Comparison of ENCODE assay signal across 1 cellular context in the genomic region with DNA sequence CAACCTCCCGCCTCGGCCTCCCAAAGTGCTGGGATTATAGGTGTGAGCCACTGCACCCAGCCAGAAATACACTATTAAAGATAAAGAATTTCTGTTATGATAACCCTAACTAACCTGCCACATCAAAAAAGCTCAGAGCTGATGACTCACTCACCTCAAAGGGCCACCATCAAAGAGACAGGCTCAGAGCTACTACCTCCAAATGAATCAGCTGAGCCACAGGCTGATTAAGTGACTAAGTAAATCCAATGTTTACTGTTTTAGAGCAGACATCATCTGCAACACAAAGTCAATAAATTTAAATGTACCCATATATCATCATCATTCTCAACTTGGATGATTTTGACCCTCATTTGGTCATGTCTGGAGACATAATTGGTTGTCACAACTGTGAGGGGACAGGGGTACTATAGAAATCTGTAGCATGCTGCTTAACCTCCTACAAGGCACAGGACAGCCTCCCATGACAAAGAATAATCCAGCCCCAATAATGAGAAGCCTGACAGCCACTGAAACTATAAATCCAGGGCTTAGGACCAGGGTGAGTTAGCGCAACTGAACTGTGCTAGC.
TF ChIP-seq lines count a peak whose summit lies in the region.

No MANE protein-coding gene starts in this region.

TF ChIP-seq in IMR-90, 13 proteins besides CTCF, POLR2A, EP300 and RAD21:
- TF ChIP-seq, protein P1, sequence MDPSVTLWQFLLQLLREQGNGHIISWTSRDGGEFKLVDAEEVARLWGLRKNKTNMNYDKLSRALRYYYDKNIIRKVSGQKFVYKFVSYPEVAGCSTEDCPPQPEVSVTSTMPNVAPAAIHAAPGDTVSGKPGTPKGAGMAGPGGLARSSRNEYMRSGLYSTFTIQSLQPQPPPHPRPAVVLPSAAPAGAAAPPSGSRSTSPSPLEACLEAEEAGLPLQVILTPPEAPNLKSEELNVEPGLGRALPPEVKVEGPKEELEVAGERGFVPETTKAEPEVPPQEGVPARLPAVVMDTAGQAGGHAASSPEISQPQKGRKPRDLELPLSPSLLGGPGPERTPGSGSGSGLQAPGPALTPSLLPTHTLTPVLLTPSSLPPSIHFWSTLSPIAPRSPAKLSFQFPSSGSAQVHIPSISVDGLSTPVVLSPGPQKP (IDR thresholded peaks at IDR 0.05; ENCODE audit: borderline replicate concordance, low read depth, low read length), result no peak
- TF ChIP-seq CHD1 (IDR thresholded peaks at IDR 0.05; ENCODE audit: low read depth, low read length), result no peak
- no peak for TF ChIP-seq MXI1 (IDR thresholded peaks at IDR 0.05; ENCODE audit: borderline replicate concordance, low read depth, low read length)
- peak; percentile 83 for TF ChIP-seq RCOR1 (IDR thresholded peaks at IDR 0.05; ENCODE audit: insufficient replicate concordance, low read length)
- TF ChIP-seq RFX5 (IDR thresholded peaks at IDR 0.05; ENCODE audit: low read depth, low read length), result no peak
- no peak for TF ChIP-seq MAFK (IDR thresholded peaks at IDR 0.05; ENCODE audit: low read depth, low read length)
- peak; percentile 57; the same call in 1 of the 2 replicates for TF ChIP-seq BHLHE40 (IDR thresholded peaks at IDR 0.05; ENCODE audit: low read depth, low read length)
- TF ChIP-seq FOS (IDR thresholded peaks at IDR 0.05; ENCODE audit: low read depth, low read length), result peak; percentile 90
- 0 out of 2 replicates have a peak, but pooled peaks have one; percentile 21 for TF ChIP-seq NFE2L2 (IDR thresholded peaks at IDR 0.05; ENCODE audit: low read depth, low read length)
- TF ChIP-seq CEBPB (IDR thresholded peaks at IDR 0.05; ENCODE audit: low read depth, low read length), result no peak
- no peak for TF ChIP-seq MAZ (IDR thresholded peaks at IDR 0.05; ENCODE audit: borderline replicate concordance, low read depth, low read length)
- TF ChIP-seq, protein P2, sequence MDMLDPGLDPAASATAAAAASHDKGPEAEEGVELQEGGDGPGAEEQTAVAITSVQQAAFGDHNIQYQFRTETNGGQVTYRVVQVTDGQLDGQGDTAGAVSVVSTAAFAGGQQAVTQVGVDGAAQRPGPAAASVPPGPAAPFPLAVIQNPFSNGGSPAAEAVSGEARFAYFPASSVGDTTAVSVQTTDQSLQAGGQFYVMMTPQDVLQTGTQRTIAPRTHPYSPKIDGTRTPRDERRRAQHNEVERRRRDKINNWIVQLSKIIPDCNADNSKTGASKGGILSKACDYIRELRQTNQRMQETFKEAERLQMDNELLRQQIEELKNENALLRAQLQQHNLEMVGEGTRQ (IDR thresholded peaks at IDR 0.05; ENCODE audit: low read depth, low read length), result no peak
- TF ChIP-seq SMC3 (IDR thresholded peaks at IDR 0.05; ENCODE audit: low read depth, low read length), result no peak
